In genomic region chr15:30471817-30472551, GRCh38 we compare ENCODE assay signal across 7 cellular contexts. TPM values are rescaled to one million over a fixed set of nuclear protein-coding genes. Genes with fewer than 3 reads are reported as not detected.
DNase-seq lines count a peak whose midpoint lies in the region; ATAC-seq, FAIRE-seq and TF ChIP-seq lines count a peak whose summit lies in the region.
"Not testable (repeated sequence)": the region's sequence is repeated elsewhere in the genome, so short reads cannot be mapped to it uniquely, and the experiment has no call there.

No MANE protein-coding gene starts in this region.

- not testable (repeated sequence) for H3K4me3 ChIP-seq in Caco-2 (ENCODE audit: low read depth, low read length); OCI-LY7 (ENCODE audit: low read depth, low read length, poor library complexity, severe bottlenecking)

- H3K27ac Mint-ChIP-seq in Caco-2 (ENCODE audit: unreplicated experiment); activated T-helper 17 cell treated with anti-CD3 and anti-CD28 coated beads, Interleukin-2, amount 50 U/mL, for 72 hours: not testable (repeated sequence)

- BruUV-seq in Caco-2 (replicated peaks; lab: Mats Ljungman, UMichigan), result TSS peak; percentile 94
- BruUV-seq in OCI-LY7 (replicated peaks; lab: Mats Ljungman, UMichigan), result TSS peak; percentile 96

- H3K79me2 ChIP-seq in OCI-LY7 (ENCODE audit: insufficient read depth, low read depth, low read length), result not testable (repeated sequence)

- H3K27ac ChIP-seq in OCI-LY7 (ENCODE audit: low read depth, low read length, poor library complexity, severe bottlenecking), result not testable (repeated sequence)

- not testable (repeated sequence) for H3K4me3 Mint-ChIP-seq in Caco-2 (ENCODE audit: unreplicated experiment); activated T-helper 17 cell treated with anti-CD3 and anti-CD28 coated beads, Interleukin-2, amount 50 U/mL, for 72 hours

- not testable (repeated sequence) for TF ChIP-seq CTCF in Caco-2 (IDR thresholded peaks at IDR 0.05; ENCODE audit: insufficient read depth in 1 of 2, low read depth in 1 of 2, low read length in 1 of 2, severe bottlenecking in 1 of 2, unreplicated experiment in 1 of 2); OCI-LY7 (conservative IDR thresholded peaks at IDR 0.05; ENCODE audit: low read length)

- H3K27me3 ChIP-seq in Caco-2 (replicated peaks; ENCODE audit: control insufficient read depth, insufficient read depth, low read length), result not testable (repeated sequence)

- FAIRE-seq in GM19239 (lab: Jason Lieb, UNC) (peak; percentile 82), endometrium (lab: Jason Lieb, UNC) (peak; percentile 62)

- DNase-seq in Caco-2; GM19239 (ENCODE audit: insufficient read length, low spot score); OCI-LY7 (ENCODE audit: low spot score): not testable (repeated sequence)

- not testable (repeated sequence) for H3K4me1 Mint-ChIP-seq in Caco-2 (ENCODE audit: low read depth, unreplicated experiment); activated T-helper 17 cell treated with anti-CD3 and anti-CD28 coated beads, Interleukin-2, amount 50 U/mL, for 72 hours

- H4K20me1 ChIP-seq in OCI-LY7 (ENCODE audit: insufficient read depth, low read length), result not testable (repeated sequence)

- H3K27me3 Mint-ChIP-seq in Caco-2 (ENCODE audit: insufficient read depth, unreplicated experiment); activated T-helper 17 cell treated with anti-CD3 and anti-CD28 coated beads, Interleukin-2, amount 50 U/mL, for 72 hours: not testable (repeated sequence)

- ATAC-seq in HG02642 (IDR thresholded peaks at IDR 0.05; ENCODE audit: poor library complexity, unreplicated experiment) (peak; percentile 40), HG03095 (IDR thresholded peaks at IDR 0.05; ENCODE audit: unreplicated experiment) (peak; percentile 35)
- ATAC-seq in activated T-helper 17 cell treated with anti-CD3 and anti-CD28 coated beads, Interleukin-2, amount 50 U/mL, for 72 hours (replicated peaks), result peak; percentile 65

- not testable (repeated sequence) for H3K9me3 Mint-ChIP-seq in Caco-2 (ENCODE audit: unreplicated experiment); activated T-helper 17 cell treated with anti-CD3 and anti-CD28 coated beads, Interleukin-2, amount 50 U/mL, for 72 hours

- H3K36me3 Mint-ChIP-seq in Caco-2 (ENCODE audit: insufficient read depth, unreplicated experiment); activated T-helper 17 cell treated with anti-CD3 and anti-CD28 coated beads, Interleukin-2, amount 50 U/mL, for 72 hours (ENCODE audit: low read depth): not testable (repeated sequence)

- CTCF ChIA-PET in Caco-2 (lab: Charles Lee); OCI-LY7 (lab: Charles Lee; ENCODE audit: unreplicated experiment): not testable (repeated sequence)

- H3K9me2 ChIP-seq in OCI-LY7 (ENCODE audit: insufficient read depth, low read length), result not testable (repeated sequence)

- H2AFZ ChIP-seq in OCI-LY7 (ENCODE audit: low read length), result not testable (repeated sequence)

- POLR2A ChIA-PET in Caco-2 (lab: Charles Lee); OCI-LY7 (lab: Charles Lee): not testable (repeated sequence)

- not testable (repeated sequence) for H3K4me2 ChIP-seq in OCI-LY7 (ENCODE audit: low read length)

- intact Hi-C loops in Caco-2 (cut with micrococcal nuclease; ENCODE audit: unreplicated experiment); OCI-LY7 (cut with micrococcal nuclease; ENCODE audit: unreplicated experiment): not testable (repeated sequence)

- H3K36me3 ChIP-seq in Caco-2 (ENCODE audit: control insufficient read depth, insufficient read depth, low read length); OCI-LY7 (ENCODE audit: insufficient read depth, low read length): not testable (repeated sequence)

- not testable (repeated sequence) for H3K4me1 ChIP-seq in Caco-2; OCI-LY7 (ENCODE audit: insufficient read depth, low read length, poor library complexity, severe bottlenecking)

- not testable (repeated sequence) for H3K9me3 ChIP-seq in Caco-2; OCI-LY7 (ENCODE audit: low read length)

RNA-seq across cellular contexts. Expression of gene GOLGA8R, which starts 57.9 kb away (rescaled TPM):
- total RNA-seq in Caco-2 (2022) (not detected in 2 replicates), OCI-LY7 (2022) (0.74 and 0.76 TPM in 2 replicates)
- 0.15 TPM in 1 of 2 replicates, not detected in the other for total RNA-seq in OCI-LY7 (2014; rRNA removed; shearing (Covaris generic))
- 1 to 10 TPM; 1.0 to 1.6 TPM for total RNA-seq in activated T-helper 17 cell treated with anti-CD3 and anti-CD28 coated beads, Interleukin-2, amount 50 U/mL, for 72 hours
